In genomic region chr12:19576421-19576925, GRCh38 we compare ENCODE assay signal across 20 cellular contexts.
DNase-seq lines count a peak whose midpoint lies in the region; ATAC-seq, FAIRE-seq and TF ChIP-seq lines count a peak whose summit lies in the region.
"Had no signal": no experiment of that assay in that cellular context is flagged by ENCODE, and none has a peak within 500 bp of the region (broad histone marks: within the 10 kb centered on the region; RNA-seq: fewer than 3 reads in every experiment).

No MANE protein-coding gene starts in this region.

- H3K27ac ChIP-seq in kidney (ENCODE audit: low read depth in 2 of 2, low read length in 2 of 2) = no peak overlapping the region
- H3K27ac ChIP-seq: gastrocnemius medialis, right lobe of liver had no signal

- intact Hi-C loops in kidney (cut with DNase I) = no loop called here

- TF ChIP-seq CTCF in kidney (IDR thresholded peaks at IDR 0.05; ENCODE audit: borderline replicate concordance, extremely low read depth, insufficient read depth) = no peak

- DNase-seq in AML-193 (lab: John Stamatoyannopoulos, UW) (peak; percentile 23 to 41), MV-4-11 (lab: John Stamatoyannopoulos, UW) (peak; percentile 72), adipocyte (ENCODE audit: low read depth) (peak; percentile 60), kidney (no peak), NCI-H2196 treated with DMSO at 0.1 percent for 48 hours (lab: John Stamatoyannopoulos, UW; ENCODE audit: unreplicated experiment) (no peak), DMS79 (lab: John Stamatoyannopoulos, UW) (no peak), DMS 273 (lab: John Stamatoyannopoulos, UW; ENCODE audit: unreplicated experiment) (no peak)
- DNase-seq: activated CD4-positive, CD25-positive, alpha-beta regulatory T cell treated with anti-CD3 and anti-CD28 coated beads, Interleukin-2, amount 50 U/mL, for 72 hours; activated effector memory CD4-positive, alpha-beta T cell treated with Interleukin-2 at 50 U/mL for 16 hours; Caco-2; cerebellar nuclear complex; RPMI8226; stimulated activated CD4-positive, alpha-beta T cell treated with anti-CD3 and anti-CD28 coated beads, Interleukin-2, amount 100 ng/mL, for 24 hours; T-helper 2 cell had no signal

- H3K36me3 ChIP-seq in adipocyte (ENCODE audit: control insufficient read depth, insufficient read depth, low read length, severe bottlenecking) = no peaks in the 10 kb centered on the region
- no peaks in the 10 kb centered on the region for H3K36me3 ChIP-seq in kidney (ENCODE audit: control insufficient read depth in 1 of 2, insufficient read depth in 2 of 2, low read length in 2 of 2)
- H3K36me3 ChIP-seq: gastrocnemius medialis, right lobe of liver, uterus had no signal

- H3K9ac ChIP-seq in adipocyte (ENCODE audit: low read length) (no peak overlapping the region), kidney (ENCODE audit: low read length in 2 of 2) (no peak overlapping the region)

- peak; percentile 69 for FAIRE-seq in kidney (lab: Jason Lieb, UNC)
- FAIRE-seq: GM12892 had no signal

- H3K4me3 ChIP-seq in adipocyte (ENCODE audit: low read length) (no peak overlapping the region), kidney (ENCODE audit: low read length in 2 of 2) (no peak overlapping the region)
- H3K4me3 ChIP-seq: gastrocnemius medialis, GM23338, right lobe of liver, uterus had no signal

- H3K4me1 ChIP-seq in adipocyte (ENCODE audit: control insufficient read depth, insufficient read depth, low read length) = peaks cover 33% of the 10 kb centered on the region
- H3K4me1 ChIP-seq in kidney (ENCODE audit: control insufficient read depth in 1 of 2, insufficient read depth in 1 of 2, low read depth in 1 of 2, low read length in 2 of 2) = peaks cover 0 to 8% of the 10 kb centered on the region in 2 donors
- H3K4me1 ChIP-seq: right lobe of liver, uterus had no signal

- H3K9me3 ChIP-seq in adipocyte (ENCODE audit: control insufficient read depth, low read length) = no peaks in the 10 kb centered on the region
- no peaks in the 10 kb centered on the region for H3K9me3 ChIP-seq in kidney (ENCODE audit: control insufficient read depth in 1 of 2, low read length in 2 of 2)
- H3K9me3 ChIP-seq: gastrocnemius medialis, right lobe of liver, uterus had no signal

- H3K27me3 ChIP-seq in adipocyte (replicated peaks; ENCODE audit: control insufficient read depth, insufficient read depth, low read length) = no peaks in the 10 kb centered on the region
- H3K27me3 ChIP-seq: gastrocnemius medialis, right lobe of liver, uterus had no signal

- ATAC-seq in HG02852 (IDR thresholded peaks at IDR 0.05; ENCODE audit: unreplicated experiment) = no peak
- ATAC-seq: GM23338 had no signal

Comparison
In these comparisons a context has a peak if more than half of its experiments do, and no peak if none do; other contexts are left out.
1. DNase-seq: peak in AML-193 (2 of 2), MV-4-11 (single experiment) and adipocyte (single experiment); none in kidney (single experiment), NCI-H2196 treated with DMSO at 0.1 percent for 48 hours (single experiment), DMS79 (single experiment) and DMS 273 (single experiment).